Comparison of ENCODE assay signal across 8 cellular contexts in genomic region chr7:132709971-132710567, GRCh38.
A peak's percentile ranks its signal among the peaks of the same experiment; 100 is the strongest.
DNase-seq lines count a peak whose midpoint lies in the region; TF ChIP-seq lines count a peak whose summit lies in the region.

No MANE protein-coding gene starts in this region.

- peaks cover 5% of the 10 kb centered on the region for H3K27me3 ChIP-seq in AG04450 (ENCODE audit: control insufficient read depth, insufficient read depth, low read length)
- no peaks in the 10 kb centered on the region for H3K27me3 ChIP-seq in tibial nerve

- H3K27ac Mint-ChIP-seq in glutamatergic neuron (ENCODE audit: unreplicated experiment), result no peak overlapping the region

- TF ChIP-seq POLR2A in tibial nerve (IDR thresholded peaks at IDR 0.05), result no peak

- no peaks in the 10 kb centered on the region for H3K36me3 Mint-ChIP-seq in glutamatergic neuron (ENCODE audit: unreplicated experiment)

- H3K4me3 ChIP-seq in AG04450 (ENCODE audit: low read depth, low read length) (no peak overlapping the region), tibial nerve (no peak overlapping the region)

- H3K4me3 Mint-ChIP-seq in glutamatergic neuron (ENCODE audit: unreplicated experiment), result no peak overlapping the region

- TF ChIP-seq CTCF in AG04450 (IDR thresholded peaks at IDR 0.05; ENCODE audit: low read depth, low read length), result peak; percentile 68
- peak; percentile 45 for TF ChIP-seq CTCF in GM12873 (IDR thresholded peaks at IDR 0.05; ENCODE audit: insufficient read depth, low read depth, low read length, missing control alignments)
- peak; percentile 76 for TF ChIP-seq CTCF in glutamatergic neuron (IDR thresholded peaks at IDR 0.05; ENCODE audit: partially characterized antibody, unreplicated experiment)
- TF ChIP-seq CTCF in tibial nerve (IDR thresholded peaks at IDR 0.05), result peak in 4 of 5 experiments; percentile 14 to 20 (median 18)

- H3K9me3 ChIP-seq in AG04450 (ENCODE audit: control insufficient read depth, insufficient read depth, low read length) (no peaks in the 10 kb centered on the region), tibial nerve (no peaks in the 10 kb centered on the region)

- POLR2A ChIA-PET in AG04450 (lab: Yijun Ruan, JAX), result no interaction called here

- H3K4me1 ChIP-seq in tibial nerve, result no peaks in the 10 kb centered on the region

- WGBS in tibial nerve, 2 donors, result 66 to 76% methylated on average over 7 of the region's 7 CpGs

- H3K9me3 Mint-ChIP-seq in glutamatergic neuron (ENCODE audit: unreplicated experiment), result peaks cover 1% of the 10 kb centered on the region

- no peaks in the 10 kb centered on the region for H3K36me3 ChIP-seq in tibial nerve

- TF ChIP-seq EP300 in tibial nerve (IDR thresholded peaks at IDR 0.05), result no peak

- CTCF ChIA-PET in AG04450 (lab: Charles Lee), result interaction anchor here (0.6 to 3.5 kb wide), 21 partner anchors 9 to 1711 kb away, joined by 3 to 48 read pairs (median 4); no protein-coding TSS in a partner anchor

- peaks cover 2% of the 10 kb centered on the region for H3K27me3 Mint-ChIP-seq in glutamatergic neuron (ENCODE audit: unreplicated experiment)

- H3K4me1 Mint-ChIP-seq in glutamatergic neuron (ENCODE audit: low read depth, unreplicated experiment), result no peaks in the 10 kb centered on the region

- DNase-seq in AG04450 (ENCODE audit: low read depth, low spot score), result peak; percentile 4
- DNase-seq in T follicular helper cell (ENCODE audit: low read depth), result peak; percentile 4
- DNase-seq in glutamatergic neuron, result peak; percentile 39
- peak in 1 of 2 donors; percentile 68 for DNase-seq in tibial nerve (ENCODE audit: low spot score in 2 of 2)
- DNase-seq in COR-L47 (lab: John Stamatoyannopoulos, UW), result no peak
- no peak for DNase-seq in islet precursor cell
- DNase-seq in DMS153 treated with DMSO at 0.1 percent for 48 hours (lab: John Stamatoyannopoulos, UW; ENCODE audit: unreplicated experiment), result no peak

- H3K27ac ChIP-seq in AG04450 (ENCODE audit: low read depth, low read length) (no peak overlapping the region), tibial nerve (no peak overlapping the region)

Comparison
In these comparisons a context has a peak if more than half of its experiments do, and no peak if none do; other contexts are left out.
1. DNase-seq: peak in AG04450 (single experiment), T follicular helper cell (single experiment) and glutamatergic neuron (single experiment); none in COR-L47 (single experiment), islet precursor cell (single experiment) and DMS153 treated with DMSO at 0.1 percent for 48 hours (single experiment).
2. CTCF ChIP-seq: peak in every context shown above with its lines; median percentile 76 in glutamatergic neuron; 68 in AG04450; 45 in GM12873; 18 in tibial nerve.